In genomic region chr22:50186789-50187523, GRCh38 we compare ENCODE assay signal across 8 cellular contexts. TPM values are rescaled to one million over a fixed set of nuclear protein-coding genes. Genes with fewer than 3 reads are reported as not detected.
DNase-seq lines count a peak whose midpoint lies in the region; ATAC-seq, FAIRE-seq and TF ChIP-seq lines count a peak whose summit lies in the region.

No MANE protein-coding gene starts in this region.

- H3K4me1 ChIP-seq in Peyer's patch (peaks cover 4 to 77% (median 49%) of the 10 kb centered on the region in 4 donors), endothelial cell of umbilical vein (ENCODE audit: control insufficient read depth, extremely low read depth, insufficient read depth, low read length) (peaks cover 40% of the 10 kb centered on the region)

- TF ChIP-seq POLR2A in Peyer's patch (IDR thresholded peaks at IDR 0.05) (no peak), endothelial cell of umbilical vein (IDR thresholded peaks at IDR 0.05; ENCODE audit: low read depth, low read length) (no peak)

- FAIRE-seq in endothelial cell of umbilical vein (lab: Jason Lieb, UNC), result peak; percentile 44

- H3K36me3 Mint-ChIP-seq in natural killer cell treated with Interleukin-12 subunit alpha and Interleukin-12 subunit beta and Interleukin-15 and Interleukin-18, amount 100 ng/mL, for 72 hours, result no peaks in the 10 kb centered on the region

- dilution Hi-C loops in endothelial cell of umbilical vein (cut with MboI; ENCODE audit: extremely low pct_ligation_motif_present, low sequenced_read_pairs), result no loop called here

- peak overlapping the region; percentile 84 to 93 for H3K27ac Mint-ChIP-seq in natural killer cell treated with Interleukin-12 subunit alpha and Interleukin-12 subunit beta and Interleukin-15 and Interleukin-18, amount 100 ng/mL, for 72 hours

- no peaks in the 10 kb centered on the region for H4K20me1 ChIP-seq in endothelial cell of umbilical vein (replicated peaks; ENCODE audit: control insufficient read depth, extremely low read depth, insufficient read depth, low read length)

- H3K36me3 ChIP-seq in GM06990 (ENCODE audit: control insufficient read depth, insufficient read depth, low read length), result no peaks in the 10 kb centered on the region; the same call in 1 of the 2 replicates
- H3K36me3 ChIP-seq in Peyer's patch, result no peaks in the 10 kb centered on the region
- peaks cover 0 to 1% of the 10 kb centered on the region in 2 experiments for H3K36me3 ChIP-seq in endothelial cell of umbilical vein (ENCODE audit: control insufficient read depth in 2 of 2, extremely low read depth in 1 of 2, insufficient read depth in 2 of 2, low read length in 2 of 2)

- H3K27me3 Mint-ChIP-seq in natural killer cell treated with Interleukin-12 subunit alpha and Interleukin-12 subunit beta and Interleukin-15 and Interleukin-18, amount 100 ng/mL, for 72 hours, result no peaks in the 10 kb centered on the region

- no peak for ATAC-seq in natural killer cell treated with Interleukin-12 subunit alpha and Interleukin-12 subunit beta and Interleukin-15 and Interleukin-18, amount 100 ng/mL, for 72 hours
- no peak for ATAC-seq in HG02571 (IDR thresholded peaks at IDR 0.05; ENCODE audit: unreplicated experiment)

- CTCF ChIA-PET in endothelial cell of umbilical vein (lab: Charles Lee), result interaction anchor here (0.8 to 1.1 kb wide), 4 partner anchors 9 to 22 kb away, joined by 3 read pairs; no protein-coding TSS in a partner anchor

- TF ChIP-seq CTCF in GM06990 (IDR thresholded peaks at IDR 0.05; ENCODE audit: insufficient read depth, low read length, poor library complexity, severe bottlenecking), result no peak
- no peak for TF ChIP-seq CTCF in Peyer's patch (IDR thresholded peaks at IDR 0.05)
- no peak for TF ChIP-seq CTCF in endothelial cell of umbilical vein (IDR thresholded peaks at IDR 0.05; ENCODE audit: extremely low read depth in 1 of 2, insufficient read depth in 1 of 2, low read depth in 1 of 2, low read length in 2 of 2)

- intact Hi-C loops in endothelial cell of umbilical vein (cut with micrococcal nuclease), result loop anchor here (2.0 kb wide), 1 partner anchor 14 kb away; the partner anchor contains the start of gene SELENOO

- peak; percentile 46 for DNase-seq in GM06990 (ENCODE audit: extremely low read depth, insufficient read length)
- DNase-seq in Peyer's patch, result peak; percentile 64 to 81 (median 72)
- no peak for DNase-seq in endothelial cell of umbilical vein (ENCODE audit: low read depth, low spot score)
- DNase-seq in natural killer cell treated with Interleukin-12 subunit alpha and Interleukin-12 subunit beta and Interleukin-15 and Interleukin-18, amount 100 ng/mL, for 72 hours (ENCODE audit: low spot score), result no peak
- DNase-seq in NK-92 treated with Interleukin-12 subunit alpha and Interleukin-12 subunit beta, amount 100 ng/mL, for 24 hours (lab: John Stamatoyannopoulos, UW), result no peak
- DNase-seq in effector CD4-positive, alpha-beta T cell, result no peak
- no peak for DNase-seq in GF-D8 (lab: John Stamatoyannopoulos, UW)

- no peaks in the 10 kb centered on the region for H3K9me1 ChIP-seq in endothelial cell of umbilical vein (replicated peaks; ENCODE audit: control insufficient read depth, extremely low read depth, insufficient read depth, low read length)

- peaks cover 53% of the 10 kb centered on the region for H3K79me2 ChIP-seq in endothelial cell of umbilical vein (ENCODE audit: control insufficient read depth, insufficient read depth, low read length)

- H3K9me3 ChIP-seq in Peyer's patch (no peaks in the 10 kb centered on the region), endothelial cell of umbilical vein (replicated peaks; ENCODE audit: control insufficient read depth, insufficient read depth, low read length) (no peaks in the 10 kb centered on the region)

- H3K9me3 Mint-ChIP-seq in natural killer cell treated with Interleukin-12 subunit alpha and Interleukin-12 subunit beta and Interleukin-15 and Interleukin-18, amount 100 ng/mL, for 72 hours, result no peaks in the 10 kb centered on the region

- no peaks in the 10 kb centered on the region for H3K27me3 ChIP-seq in GM06990 (replicated peaks; ENCODE audit: control insufficient read depth, insufficient read depth, low read length)
- no peaks in the 10 kb centered on the region for H3K27me3 ChIP-seq in Peyer's patch
- no peaks in the 10 kb centered on the region for H3K27me3 ChIP-seq in endothelial cell of umbilical vein (ENCODE audit: control insufficient read depth in 2 of 2, insufficient read depth in 2 of 2, low read length in 2 of 2)

- peak overlapping the region; percentile 45 for H3K9ac ChIP-seq in endothelial cell of umbilical vein (replicated peaks; ENCODE audit: extremely low read depth, insufficient read depth, low read length)

- H3K4me2 ChIP-seq in endothelial cell of umbilical vein (ENCODE audit: insufficient read depth, low read length), result peak overlapping the region; percentile 51

- BruUV-seq in endothelial cell of umbilical vein (replicated peaks; lab: Mats Ljungman, UMichigan), result no TSS peak

- H3K27ac ChIP-seq in Peyer's patch (peak overlapping the region; percentile 68 to 97 (median 86)), endothelial cell of umbilical vein (ENCODE audit: insufficient read depth, low read depth, low read length) (no peak overlapping the region)

- H3K4me3 ChIP-seq in GM06990 (replicated peaks; ENCODE audit: low read depth, low read length) (peak overlapping the region; percentile 80), Peyer's patch (peak overlapping the region; percentile 79 to 91 (median 86)), endothelial cell of umbilical vein (replicated peaks in 1 of 3; ENCODE audit: insufficient read depth in 1 of 3, low read depth in 1 of 3, low read length in 3 of 3) (peak overlapping the region; percentile 41 to 77 (median 42))

- peaks cover 30 to 31% of the 10 kb centered on the region in 2 donors for H3K4me1 Mint-ChIP-seq in natural killer cell treated with Interleukin-12 subunit alpha and Interleukin-12 subunit beta and Interleukin-15 and Interleukin-18, amount 100 ng/mL, for 72 hours (ENCODE audit: low read depth in 2 of 2)

- POLR2A ChIA-PET in endothelial cell of umbilical vein (lab: Charles Lee), result no interaction called here

- peak overlapping the region; percentile 98 for H3K4me3 Mint-ChIP-seq in natural killer cell treated with Interleukin-12 subunit alpha and Interleukin-12 subunit beta and Interleukin-15 and Interleukin-18, amount 100 ng/mL, for 72 hours

- H2AFZ ChIP-seq in endothelial cell of umbilical vein (ENCODE audit: low read depth, low read length), result no peak overlapping the region

RNA-seq across cellular contexts. Expression of gene TRABD, which starts 1.2 kb away (rescaled TPM):
- total RNA-seq in Peyer's patch (100 to 1,000 TPM in 1 of 4 donors, 10 to 100 TPM in 3; 44.0 to 111 (median 86.3) TPM), endothelial cell of umbilical vein (46.8 and 48.9 TPM in 2 replicates)
- 48.4 and 58.2 TPM in 2 replicates for polyA plus RNA-seq in endothelial cell of umbilical vein
- polyA plus RNA-seq in endothelial cell of umbilical vein (2011; cell fraction: cytosol; rRNA removed), result 30.5 and 40.0 TPM in 2 replicates
- polyA plus RNA-seq in endothelial cell of umbilical vein (2011; cell fraction: nucleus; rRNA removed), result 153 and 173 TPM in 2 replicates
- polyA plus RNA-seq in endothelial cell of umbilical vein (2012), result 33.6 and 37.7 TPM in 2 replicates
- polyA minus RNA-seq in endothelial cell of umbilical vein, result 18.8 and 26.1 TPM in 2 replicates
- 23.2 TPM for polyA minus RNA-seq in endothelial cell of umbilical vein (2011; cell fraction: cytosol; rRNA and poly(A)+ RNA removed)
- polyA minus RNA-seq in endothelial cell of umbilical vein (2011; cell fraction: nucleus; rRNA and poly(A)+ RNA removed), result 18.4 and 27.3 TPM in 2 replicates
- 100 to 1,000 TPM in 1 of 2 donors, 10 to 100 TPM in 1; 71.0 to 139 TPM for total RNA-seq in natural killer cell treated with Interleukin-12 subunit alpha and Interleukin-12 subunit beta and Interleukin-15 and Interleukin-18, amount 100 ng/mL, for 72 hours

RNA-seq across cellular contexts. Expression of gene SELENOO, which starts 13.9 kb away (rescaled TPM):
- 100 to 1,000 TPM in 1 of 4 donors, 10 to 100 TPM in 3; 48.7 to 101 (median 74.0) TPM for total RNA-seq in Peyer's patch
- 24.1 and 28.0 TPM in 2 replicates for total RNA-seq in endothelial cell of umbilical vein
- 37.5 and 45.8 TPM in 2 replicates for polyA plus RNA-seq in endothelial cell of umbilical vein
- polyA plus RNA-seq in endothelial cell of umbilical vein (2011; cell fraction: cytosol; rRNA removed), result 17.7 and 23.1 TPM in 2 replicates
- polyA plus RNA-seq in endothelial cell of umbilical vein (2011; cell fraction: nucleus; rRNA removed), result 82.2 and 94.2 TPM in 2 replicates
- 13.8 and 16.8 TPM in 2 replicates for polyA plus RNA-seq in endothelial cell of umbilical vein (2012)
- polyA minus RNA-seq in endothelial cell of umbilical vein, result 11.1 and 16.1 TPM in 2 replicates
- polyA minus RNA-seq in endothelial cell of umbilical vein (2011; cell fraction: cytosol; rRNA and poly(A)+ RNA removed), result 9.7 TPM
- 11.9 and 16.8 TPM in 2 replicates for polyA minus RNA-seq in endothelial cell of umbilical vein (2011; cell fraction: nucleus; rRNA and poly(A)+ RNA removed)
- 10 to 100 TPM; 23.4 to 43.3 TPM for total RNA-seq in natural killer cell treated with Interleukin-12 subunit alpha and Interleukin-12 subunit beta and Interleukin-15 and Interleukin-18, amount 100 ng/mL, for 72 hours

RNA-seq across cellular contexts. Expression of gene PANX2, which starts 16.4 kb away (rescaled TPM):
- total RNA-seq in Peyer's patch, result under 1 TPM in 1 of 4 donors, not detected in 3; 0.40 TPM
- 5.1 and 5.2 TPM in 2 replicates for total RNA-seq in endothelial cell of umbilical vein
- polyA plus RNA-seq in endothelial cell of umbilical vein, result 2.5 and 3.1 TPM in 2 replicates
- polyA plus RNA-seq in endothelial cell of umbilical vein (2011; cell fraction: cytosol; rRNA removed), result 1.2 and 2.2 TPM in 2 replicates
- polyA plus RNA-seq in endothelial cell of umbilical vein (2011; cell fraction: nucleus; rRNA removed), result 4.7 and 4.9 TPM in 2 replicates
- polyA plus RNA-seq in endothelial cell of umbilical vein (2012), result 3.2 and 3.4 TPM in 2 replicates
- 1.1 and 1.6 TPM in 2 replicates for polyA minus RNA-seq in endothelial cell of umbilical vein
- polyA minus RNA-seq in endothelial cell of umbilical vein (2011; cell fraction: cytosol; rRNA and poly(A)+ RNA removed), result 1.3 TPM
- 1.1 and 2.5 TPM in 2 replicates for polyA minus RNA-seq in endothelial cell of umbilical vein (2011; cell fraction: nucleus; rRNA and poly(A)+ RNA removed)
- 1 to 10 TPM; 3.0 to 3.5 TPM for total RNA-seq in natural killer cell treated with Interleukin-12 subunit alpha and Interleukin-12 subunit beta and Interleukin-15 and Interleukin-18, amount 100 ng/mL, for 72 hours

RNA-seq across cellular contexts. Expression of gene TUBGCP6, which starts 57.9 kb away (rescaled TPM):
- 100 to 1,000 TPM in 2 of 4 donors, 10 to 100 TPM in 2; 51.5 to 163 (median 111) TPM for total RNA-seq in Peyer's patch
- 41.5 and 45.3 TPM in 2 replicates for total RNA-seq in endothelial cell of umbilical vein
- 33.1 and 42.7 TPM in 2 replicates for polyA plus RNA-seq in endothelial cell of umbilical vein
- polyA plus RNA-seq in endothelial cell of umbilical vein (2011; cell fraction: cytosol; rRNA removed), result 7.6 and 13.4 TPM in 2 replicates
- 261 and 282 TPM in 2 replicates for polyA plus RNA-seq in endothelial cell of umbilical vein (2011; cell fraction: nucleus; rRNA removed)
- polyA plus RNA-seq in endothelial cell of umbilical vein (2012), result 19.7 and 24.2 TPM in 2 replicates
- 23.3 and 25.1 TPM in 2 replicates for polyA minus RNA-seq in endothelial cell of umbilical vein
- 5.6 TPM for polyA minus RNA-seq in endothelial cell of umbilical vein (2011; cell fraction: cytosol; rRNA and poly(A)+ RNA removed)
- 38.8 and 57.6 TPM in 2 replicates for polyA minus RNA-seq in endothelial cell of umbilical vein (2011; cell fraction: nucleus; rRNA and poly(A)+ RNA removed)
- 10 to 100 TPM; 47.6 to 80.1 TPM for total RNA-seq in natural killer cell treated with Interleukin-12 subunit alpha and Interleukin-12 subunit beta and Interleukin-15 and Interleukin-18, amount 100 ng/mL, for 72 hours

Comparison
In these comparisons a context has a peak if more than half of its experiments do, and no peak if none do; other contexts are left out.
1. DNase-seq: peak in GM06990 (single experiment) and Peyer's patch (3 of 3); none in endothelial cell of umbilical vein (single experiment), natural killer cell treated with Interleukin-12 subunit alpha and Interleukin-12 subunit beta and Interleukin-15 and Interleukin-18, amount 100 ng/mL, for 72 hours (single experiment), NK-92 treated with Interleukin-12 subunit alpha and Interleukin-12 subunit beta, amount 100 ng/mL, for 24 hours (single experiment), effector CD4-positive, alpha-beta T cell (single experiment) and GF-D8 (single experiment).
2. Peak in every context shown above with its lines, with median percentiles within 50 percentile points of each other: H3K4me3 ChIP-seq.